Comparison of ENCODE assay signal across 15 cellular contexts in genomic region chr3:11636372-11636760, GRCh38. TPM values are rescaled to one million over a fixed set of nuclear protein-coding genes. Genes with fewer than 3 reads are reported as not detected.
DNase-seq lines count a peak whose midpoint lies in the region; ATAC-seq and TF ChIP-seq lines count a peak whose summit lies in the region.
"Had no signal": no experiment of that assay in that cellular context is flagged by ENCODE, and none has a peak within 500 bp of the region (broad histone marks: within the 10 kb centered on the region; RNA-seq: fewer than 3 reads in every experiment).

No MANE protein-coding gene starts in this region.

- H3K4me1 ChIP-seq in right cardiac atrium (ENCODE audit: control insufficient read depth, insufficient read depth, low read length): peaks cover 37% of the 10 kb centered on the region

- intact Hi-C loops in right cardiac atrium (cut with DNase I) (loop anchor here in 1 of 4 donors (10.0 kb wide), 1 partner anchor 52 kb away; no protein-coding TSS in a partner anchor), Right ventricle myocardium superior (cut with DNase I) (no loop called here), dorsolateral prefrontal cortex (cut with DNase I) (no loop called here)

- H3K27me3 Mint-ChIP-seq in osteocyte (ENCODE audit: unreplicated experiment): no peaks in the 10 kb centered on the region

- H3K4me3 ChIP-seq in right cardiac atrium (ENCODE audit: low read length): no peak overlapping the region
- H3K4me3 ChIP-seq in dorsolateral prefrontal cortex: peak overlapping the region in 31 of 59 donors; percentile 1 to 81 (median 18)

- H3K27ac ChIP-seq in right cardiac atrium (ENCODE audit: low read length) (peak overlapping the region; percentile 57), dorsolateral prefrontal cortex (peak overlapping the region in 40 of 59 donors; percentile 1 to 97 (median 53))

- no peak for DNase-seq in right cardiac atrium
- DNase-seq in Right ventricle myocardium superior: no peak
- no peak for DNase-seq in dorsolateral prefrontal cortex
- no peak for DNase-seq in osteocyte (ENCODE audit: extremely low spot score, unreplicated experiment)
- no peak for DNase-seq in NCI-H1092 (lab: John Stamatoyannopoulos, UW)
- DNase-seq in COLO829 (ENCODE audit: low spot score): no peak
- DNase-seq in stimulated activated CD4-positive, alpha-beta T cell treated with anti-CD3 and anti-CD28 coated beads, Interleukin-4, amount 100 ng/mL, for 1 hour: no peak
- DNase-seq: activated naive CD4-positive, alpha-beta T cell treated with anti-CD3 and anti-CD28 coated beads for 36 hours; CD8-positive, alpha-beta T cell; effector CD4-positive, alpha-beta T cell; stimulated activated CD4-positive, alpha-beta T cell treated with anti-CD3 and anti-CD28 coated beads, Interleukin-4, amount 100 ng/mL, for 4 hours; T-helper 9 cell had no signal

- 40% methylated on average over 3 of the region's 3 CpGs for WGBS in right cardiac atrium

- no peaks in the 10 kb centered on the region for H3K9me3 ChIP-seq in right cardiac atrium (ENCODE audit: control insufficient read depth, low read length)

- H3K27ac Mint-ChIP-seq in osteocyte (ENCODE audit: unreplicated experiment): peak overlapping the region; percentile 100
- H3K27ac Mint-ChIP-seq: activated naive CD4-positive, alpha-beta T cell treated with anti-CD3 and anti-CD28 coated beads for 36 hours; CD8-positive, alpha-beta T cell had no signal

- no peak for TF ChIP-seq CTCF in dorsolateral prefrontal cortex (IDR thresholded peaks at IDR 0.05 in 54 of 56, conservative IDR thresholded peaks at IDR 0.05 in 2 of 56; ENCODE audit: low read depth in 1 of 56, partially characterized antibody in 56 of 56)
- TF ChIP-seq CTCF in osteocyte (IDR thresholded peaks at IDR 0.05): no peak

- H3K9me3 Mint-ChIP-seq in osteocyte (ENCODE audit: unreplicated experiment): no peaks in the 10 kb centered on the region
- H3K9me3 Mint-ChIP-seq: activated naive CD4-positive, alpha-beta T cell treated with anti-CD3 and anti-CD28 coated beads for 36 hours; CD8-positive, alpha-beta T cell had no signal

- peaks cover 94% of the 10 kb centered on the region for H3K4me1 Mint-ChIP-seq in osteocyte (ENCODE audit: unreplicated experiment)

- H3K4me3 Mint-ChIP-seq in osteocyte (ENCODE audit: unreplicated experiment): peak overlapping the region; percentile 98
- H3K4me3 Mint-ChIP-seq: activated naive CD4-positive, alpha-beta T cell treated with anti-CD3 and anti-CD28 coated beads for 36 hours; CD8-positive, alpha-beta T cell had no signal

- no peak for ATAC-seq in right cardiac atrium
- ATAC-seq in Right ventricle myocardium superior (ENCODE audit: poor library complexity): no peak
- no peak for ATAC-seq in HG02642 (IDR thresholded peaks at IDR 0.05; ENCODE audit: poor library complexity, unreplicated experiment)
- ATAC-seq: CD8-positive, alpha-beta T cell; HCT116; HepG2 had no signal

- H3K27me3 ChIP-seq in right cardiac atrium (ENCODE audit: control insufficient read depth, insufficient read depth) (no peaks in the 10 kb centered on the region), dorsolateral prefrontal cortex (no peaks in the 10 kb centered on the region)

- H3K36me3 Mint-ChIP-seq in osteocyte (ENCODE audit: unreplicated experiment): peaks cover 22% of the 10 kb centered on the region

RNA-seq across cellular contexts. Expression of gene VGLL4, which starts 7.3 kb away (rescaled TPM):
- total RNA-seq in right cardiac atrium (10 to 100 TPM; 51.8 to 66.9 (median 59.1) TPM), Right ventricle myocardium superior (23.0 TPM), dorsolateral prefrontal cortex (10 to 100 TPM; 41.2 to 97.0 (median 59.1) TPM), osteocyte (130 and 139 TPM in 2 replicates)
- 40.9 TPM for polyA plus RNA-seq in right cardiac atrium
